1 cellular context compared by ENCODE assay signal in the genomic region with DNA sequence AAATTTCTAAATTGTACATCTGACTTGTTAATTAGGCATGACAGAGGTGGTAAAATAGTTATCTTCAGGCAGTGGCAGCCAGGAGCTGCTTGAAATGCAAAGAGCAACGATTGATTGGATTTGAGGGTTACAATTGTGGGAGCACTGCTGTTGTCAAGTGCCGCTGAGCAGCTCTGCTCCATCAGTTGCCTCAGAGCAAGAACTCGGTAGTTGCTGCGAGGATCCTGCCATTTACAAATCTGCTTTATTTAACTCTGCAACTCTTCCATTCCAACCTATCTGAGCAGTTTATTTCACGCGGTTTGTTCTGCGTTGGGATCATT.
A peak's percentile ranks its signal among the peaks of the same experiment; 100 is the strongest.
TF ChIP-seq lines count a peak whose summit lies in the region.

No MANE protein-coding gene starts in this region.

TF ChIP-seq in H1, 55 proteins besides CTCF, POLR2A, EP300 and RAD21:
- peak; percentile 36; the same call in 1 of the 2 replicates for TF ChIP-seq TBP (IDR thresholded peaks at IDR 0.05; ENCODE audit: low read depth, low read length)
- 0 out of 4 replicates have a peak, but pooled peaks of 1 of the 2 experiments have one; percentile 45 for TF ChIP-seq SIN3A (conservative IDR thresholded peaks at IDR 0.05 in 1 of 2, IDR thresholded peaks at IDR 0.05 in 1 of 2; ENCODE audit: low read depth in 1 of 2, low read length in 2 of 2)
- no peak for TF ChIP-seq KDM5A (IDR thresholded peaks at IDR 0.05; ENCODE audit: low read length)
